In the genomic region with DNA sequence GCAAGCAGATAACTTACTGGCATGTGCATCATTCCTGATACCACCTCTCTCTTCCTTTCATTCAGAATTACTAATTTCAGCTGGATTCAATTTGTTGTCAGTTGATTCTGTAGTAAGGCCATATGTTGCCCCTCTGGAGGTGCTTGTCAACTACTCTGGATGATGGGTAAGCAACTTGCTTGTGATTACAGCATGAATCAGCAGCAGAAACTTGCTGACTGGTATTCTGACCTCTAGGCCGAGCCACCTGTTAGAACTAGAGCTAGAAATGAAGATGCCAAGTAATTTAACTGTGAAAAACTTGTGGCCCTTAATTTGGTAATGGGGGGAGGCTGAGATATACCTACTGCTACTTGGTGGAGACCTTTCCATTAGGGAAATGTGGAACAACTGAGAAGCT, we compare ENCODE assay signal across 8 cellular contexts. TPM values are rescaled to one million over a fixed set of nuclear protein-coding genes. Genes with fewer than 3 reads are reported as not detected.
A peak's percentile ranks its signal among the peaks of the same experiment; 100 is the strongest.
DNase-seq lines count a peak whose midpoint lies in the region; ATAC-seq and TF ChIP-seq lines count a peak whose summit lies in the region.

No MANE protein-coding gene starts in this region.

- WGBS in SK-N-SH (ENCODE audit: low lambda C conversion rate): 81% methylated on average over 1 of the region's 1 CpG
- WGBS in trophoblast cell (ENCODE audit: extremely low coverage, insufficient coverage, insufficient read length): no CpG with 5 or more reads among the region's 1 CpG

- no peak overlapping the region for H2BK12ac ChIP-seq in trophoblast cell (ENCODE audit: low read length)

- H3K27ac ChIP-seq in SK-N-SH (ENCODE audit: low read depth in 2 of 2, low read length in 1 of 2) (peak overlapping the region; percentile 60 to 78; a peak in 3 of 4 replicates), epithelial cell of prostate (peak overlapping the region; percentile 69), trophoblast cell (ENCODE audit: low read depth, low read length) (no peak overlapping the region)

- H3K4me1 ChIP-seq in SK-N-SH (ENCODE audit: control insufficient read depth in 1 of 2, insufficient read depth in 2 of 2, low read depth in 1 of 2, low read length in 1 of 2) (peaks cover 21 to 49% of the 10 kb centered on the region in 2 experiments), trophoblast cell (ENCODE audit: control insufficient read depth in 1 of 2, insufficient read depth in 2 of 2, low read length in 2 of 2) (peaks cover 6% of the 10 kb centered on the region in 2 experiments), BE2C (no peaks in the 10 kb centered on the region; the same call in 1 of the 2 replicates)

- no peak overlapping the region for H3K14ac ChIP-seq in trophoblast cell (ENCODE audit: low read length)

- H4K91ac ChIP-seq in trophoblast cell (ENCODE audit: low read depth, low read length): no peak overlapping the region

- no peak overlapping the region for H3K23ac ChIP-seq in trophoblast cell (ENCODE audit: low read length)

- POLR2A ChIA-PET in SK-N-SH (lab: Yijun Ruan, JAX): no interaction called here

- no peak overlapping the region for H4K12ac ChIP-seq in trophoblast cell (ENCODE audit: low read depth, low read length)

- CTCF ChIA-PET in SK-N-SH (lab: Yijun Ruan, JAX): interaction anchor here (0.7 to 2.5 kb wide), 3 partner anchors 22 to 110 kb away, joined by 3 to 9 read pairs (median 5); no protein-coding TSS in a partner anchor

- TF ChIP-seq RAD21 in SK-N-SH (IDR thresholded peaks at IDR 0.05; ENCODE audit: low read length): no peak

- no peak for TF ChIP-seq CTCF in SK-N-SH (IDR thresholded peaks at IDR 0.05)
- TF ChIP-seq CTCF in BE2C (IDR thresholded peaks at IDR 0.05; ENCODE audit: low read depth, low read length): no peak

- H2AFZ ChIP-seq in SK-N-SH (ENCODE audit: low read depth): no peak overlapping the region
- no peak overlapping the region for H2AFZ ChIP-seq in trophoblast cell (ENCODE audit: insufficient read depth, low read length, poor library complexity)

- H3K9me2 ChIP-seq in SK-N-SH: no peaks in the 10 kb centered on the region

- H3K27me3 ChIP-seq in SK-N-SH (ENCODE audit: insufficient read depth): no peaks in the 10 kb centered on the region
- no peaks in the 10 kb centered on the region for H3K27me3 ChIP-seq in trophoblast cell (ENCODE audit: insufficient read depth, low read length)
- no peaks in the 10 kb centered on the region for H3K27me3 ChIP-seq in BE2C

- H3K4me2 ChIP-seq in SK-N-SH (0 out of 2 replicates have a peak overlapping the region, but pooled peaks have one; percentile 53), trophoblast cell (ENCODE audit: low read length) (no peak overlapping the region)

- peak overlapping the region; percentile 96 for H3K4ac ChIP-seq in trophoblast cell (ENCODE audit: low read depth, low read length)

- H3K18ac ChIP-seq in trophoblast cell (ENCODE audit: low read length): no peak overlapping the region

- H4K20me1 ChIP-seq in SK-N-SH (ENCODE audit: insufficient read depth): peaks cover 96% of the 10 kb centered on the region

- no peak overlapping the region for H4K8ac ChIP-seq in trophoblast cell (ENCODE audit: low read depth, low read length)

- peak; percentile 24 for DNase-seq in GM04504 (ENCODE audit: low read depth)
- peak; percentile 28 for DNase-seq in SK-N-SH
- no peak for DNase-seq in epithelial cell of prostate (ENCODE audit: low read depth, low spot score)
- no peak for DNase-seq in trophoblast cell
- no peak for DNase-seq in BE2C
- DNase-seq in NCI-H2196 treated with DMSO at 0.1 percent for 48 hours (lab: John Stamatoyannopoulos, UW; ENCODE audit: unreplicated experiment): no peak
- no peak for DNase-seq in SK-N-DZ (ENCODE audit: low spot score)

- no peak for ATAC-seq in GM21786 (IDR thresholded peaks at IDR 0.05; ENCODE audit: unreplicated experiment)

- H3K9ac ChIP-seq in SK-N-SH: peak overlapping the region; percentile 2; the same call in 1 of the 2 replicates
- H3K9ac ChIP-seq in trophoblast cell (ENCODE audit: low read length): no peak overlapping the region

- H3K79me1 ChIP-seq in trophoblast cell (ENCODE audit: low read length): peaks cover 6% of the 10 kb centered on the region

- no peak overlapping the region for H2BK5ac ChIP-seq in trophoblast cell (ENCODE audit: low read depth, low read length, poor library complexity)

- H3F3A ChIP-seq in SK-N-SH (replicated peaks; ENCODE audit: insufficient read depth): peaks cover 14% of the 10 kb centered on the region

- no peak overlapping the region for H2BK120ac ChIP-seq in trophoblast cell (ENCODE audit: insufficient read depth, low read length, poor library complexity)

- TF ChIP-seq EP300 in SK-N-SH (IDR thresholded peaks at IDR 0.05; ENCODE audit: borderline replicate concordance in 1 of 2, low read depth in 1 of 2, low read length in 1 of 2): no peak

- H3K4me3 ChIP-seq in SK-N-SH (ENCODE audit: low read depth in 2 of 2, low read length in 1 of 2) (no peak overlapping the region), trophoblast cell (ENCODE audit: low read depth, low read length) (no peak overlapping the region), BE2C (ENCODE audit: low read depth, low read length) (no peak overlapping the region)

- no peak overlapping the region for H2AK5ac ChIP-seq in trophoblast cell (ENCODE audit: low read length)

- H3K36me3 ChIP-seq in SK-N-SH (replicated peaks in 1 of 2; ENCODE audit: control insufficient read depth in 1 of 2, insufficient read depth in 2 of 2, low read length in 1 of 2) (peaks cover 0 to 13% of the 10 kb centered on the region in 2 experiments), trophoblast cell (ENCODE audit: control insufficient read depth in 1 of 2, insufficient read depth in 2 of 2, low read length in 2 of 2) (peaks cover 6 to 13% of the 10 kb centered on the region in 2 experiments), BE2C (peaks cover 22% of the 10 kb centered on the region)

- H3K9me3 ChIP-seq in SK-N-SH: no peaks in the 10 kb centered on the region
- H3K9me3 ChIP-seq in trophoblast cell (ENCODE audit: insufficient read depth, low read depth, low read length): no peaks in the 10 kb centered on the region
- H3K9me3 ChIP-seq in BE2C: no peaks in the 10 kb centered on the region

- H3K79me2 ChIP-seq in SK-N-SH (ENCODE audit: insufficient read depth): peaks cover 100% of the 10 kb centered on the region
- peaks cover 30% of the 10 kb centered on the region for H3K79me2 ChIP-seq in trophoblast cell (ENCODE audit: control insufficient read depth, insufficient read depth, low read length, poor library complexity)

TF ChIP-seq in SK-N-SH, 30 proteins besides CTCF, POLR2A, EP300 and RAD21 (continues in another document):
- TF ChIP-seq TCF12 (IDR thresholded peaks at IDR 0.05): peak; percentile 69
- TF ChIP-seq SIN3A (IDR thresholded peaks at IDR 0.05; ENCODE audit: borderline replicate concordance, low read depth, low read length): 0 out of 2 replicates have a peak, but pooled peaks have one; percentile 59
- no peak for TF ChIP-seq NFIC (IDR thresholded peaks at IDR 0.05; ENCODE audit: borderline replicate concordance)
- TF ChIP-seq, protein P1, sequence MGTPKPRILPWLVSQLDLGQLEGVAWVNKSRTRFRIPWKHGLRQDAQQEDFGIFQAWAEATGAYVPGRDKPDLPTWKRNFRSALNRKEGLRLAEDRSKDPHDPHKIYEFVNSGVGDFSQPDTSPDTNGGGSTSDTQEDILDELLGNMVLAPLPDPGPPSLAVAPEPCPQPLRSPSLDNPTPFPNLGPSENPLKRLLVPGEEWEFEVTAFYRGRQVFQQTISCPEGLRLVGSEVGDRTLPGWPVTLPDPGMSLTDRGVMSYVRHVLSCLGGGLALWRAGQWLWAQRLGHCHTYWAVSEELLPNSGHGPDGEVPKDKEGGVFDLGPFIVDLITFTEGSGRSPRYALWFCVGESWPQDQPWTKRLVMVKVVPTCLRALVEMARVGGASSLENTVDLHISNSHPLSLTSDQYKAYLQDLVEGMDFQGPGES (IDR thresholded peaks at IDR 0.05; ENCODE audit: low read depth, low read length): no peak
- no peak for TF ChIP-seq JUND (IDR thresholded peaks at IDR 0.05)

RNA-seq across cellular contexts. Expression of gene RNF10, which starts 5.1 kb away (rescaled TPM):
- 118 and 122 TPM in 2 replicates for polyA plus RNA-seq in SK-N-SH (2012; rRNA removed)
- polyA plus RNA-seq in SK-N-SH (2012; cell fraction: cytosol; rRNA removed): 121 and 154 TPM in 2 replicates
- polyA plus RNA-seq in SK-N-SH (2012; cell fraction: nucleus; rRNA removed): 198 and 234 TPM in 2 replicates
- polyA plus RNA-seq in trophoblast cell (2013): 138 and 143 TPM in 2 replicates
- polyA plus RNA-seq in BE2C (2012; ENCODE audit: insufficient read depth, insufficient read length, low read depth): 230 TPM
- polyA plus RNA-seq in SK-N-DZ (2014; cell fraction: cytosol; rRNA removed): 60.2 and 107 TPM in 2 replicates
- 85.4 and 91.4 TPM in 2 replicates for polyA plus RNA-seq in SK-N-DZ (2014; cell fraction: nucleus; rRNA removed)

RNA-seq across cellular contexts. Expression of gene COQ5, which starts 10.3 kb away (rescaled TPM):
- polyA plus RNA-seq in SK-N-SH (2012; rRNA removed): 28.0 and 39.0 TPM in 2 replicates
- 38.8 and 41.2 TPM in 2 replicates for polyA plus RNA-seq in SK-N-SH (2012; cell fraction: cytosol; rRNA removed)
- polyA plus RNA-seq in SK-N-SH (2012; cell fraction: nucleus; rRNA removed): 15.5 and 32.0 TPM in 2 replicates
- polyA plus RNA-seq in trophoblast cell (2013): 24.0 and 26.0 TPM in 2 replicates
- polyA plus RNA-seq in BE2C (2012; ENCODE audit: insufficient read depth, insufficient read length, low read depth): 57.3 TPM
- polyA plus RNA-seq in SK-N-DZ (2014; cell fraction: cytosol; rRNA removed): 81.5 and 98.4 TPM in 2 replicates
- 60.3 and 76.9 TPM in 2 replicates for polyA plus RNA-seq in SK-N-DZ (2014; cell fraction: nucleus; rRNA removed)

RNA-seq across cellular contexts. Expression of gene POP5, which starts 41.9 kb away (rescaled TPM):
- polyA plus RNA-seq in SK-N-SH (2012; rRNA removed): 129 and 148 TPM in 2 replicates
- polyA plus RNA-seq in SK-N-SH (2012; cell fraction: cytosol; rRNA removed): 113 and 122 TPM in 2 replicates
- 212 and 233 TPM in 2 replicates for polyA plus RNA-seq in SK-N-SH (2012; cell fraction: nucleus; rRNA removed)
- polyA plus RNA-seq in trophoblast cell (2013): 21.1 and 21.2 TPM in 2 replicates
- 63.2 TPM for polyA plus RNA-seq in BE2C (2012; ENCODE audit: insufficient read depth, insufficient read length, low read depth)
- 62.1 and 68.6 TPM in 2 replicates for polyA plus RNA-seq in SK-N-DZ (2014; cell fraction: cytosol; rRNA removed)
- polyA plus RNA-seq in SK-N-DZ (2014; cell fraction: nucleus; rRNA removed): 104 and 115 TPM in 2 replicates

RNA-seq across cellular contexts. Expression of gene DYNLL1, which starts 43.4 kb away (rescaled TPM):
- polyA plus RNA-seq in SK-N-SH (2012; rRNA removed): 596 and 607 TPM in 2 replicates
- polyA plus RNA-seq in SK-N-SH (2012; cell fraction: cytosol; rRNA removed): 700 and 718 TPM in 2 replicates
- polyA plus RNA-seq in SK-N-SH (2012; cell fraction: nucleus; rRNA removed): 172 and 211 TPM in 2 replicates
- 658 and 709 TPM in 2 replicates for polyA plus RNA-seq in trophoblast cell (2013)
- polyA plus RNA-seq in BE2C (2012; ENCODE audit: insufficient read depth, insufficient read length, low read depth): 707 TPM
- polyA plus RNA-seq in SK-N-DZ (2014; cell fraction: cytosol; rRNA removed): 417 and 444 TPM in 2 replicates
- polyA plus RNA-seq in SK-N-DZ (2014; cell fraction: nucleus; rRNA removed): 305 and 330 TPM in 2 replicates

Comparison
In these comparisons a context has a peak if more than half of its experiments do, and no peak if none do; other contexts are left out.
1. DNase-seq: peak in GM04504 (single experiment) and SK-N-SH (single experiment); none in epithelial cell of prostate (single experiment), trophoblast cell (0 of 2), BE2C (single experiment), NCI-H2196 treated with DMSO at 0.1 percent for 48 hours (single experiment) and SK-N-DZ (single experiment).